ENCODE assay signal across 1 cellular context in the genomic region with DNA sequence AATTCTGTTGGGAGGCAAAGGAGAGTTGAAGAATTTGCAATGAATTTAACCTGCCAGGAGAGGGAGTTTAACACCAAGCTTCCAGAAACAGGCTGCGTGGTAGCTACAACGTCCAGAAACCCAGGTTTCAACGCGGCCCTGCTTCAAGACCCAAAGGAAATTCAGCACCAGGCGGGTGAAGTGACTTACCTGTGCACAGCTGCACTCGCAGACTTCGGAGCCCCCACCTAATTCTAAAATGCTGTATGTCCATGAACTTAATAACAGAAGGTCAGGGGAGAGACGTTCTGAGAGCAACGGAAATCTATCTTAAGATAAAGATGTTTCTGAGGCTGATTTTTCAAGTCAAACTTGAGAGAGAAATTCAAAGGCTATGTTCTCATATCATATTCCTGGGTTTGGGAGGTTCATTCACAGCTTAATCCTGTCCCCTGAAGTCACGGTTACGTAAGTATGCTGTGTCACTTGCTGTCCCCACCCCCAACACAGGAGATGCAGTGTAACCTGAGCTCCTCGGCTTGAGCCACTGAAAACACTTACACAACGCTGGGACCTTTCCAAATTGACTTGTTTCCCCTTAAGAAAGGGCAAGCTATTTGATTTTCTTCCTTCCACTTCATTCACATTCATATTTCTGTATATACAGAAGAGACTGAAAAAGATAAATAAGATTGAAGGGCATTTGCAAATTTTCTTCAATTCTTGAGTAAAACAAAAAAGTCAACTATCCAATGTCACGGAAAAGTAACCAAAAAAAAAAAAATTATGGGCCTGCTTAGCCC.
A peak's percentile ranks its signal among the peaks of the same experiment; 100 is the strongest.
TF ChIP-seq lines count a peak whose summit lies in the region.

No MANE protein-coding gene starts in this region.

TF ChIP-seq in K562, 482 proteins besides CTCF, POLR2A, EP300 and RAD21 (continued from another document):
- TF ChIP-seq, protein P1, sequence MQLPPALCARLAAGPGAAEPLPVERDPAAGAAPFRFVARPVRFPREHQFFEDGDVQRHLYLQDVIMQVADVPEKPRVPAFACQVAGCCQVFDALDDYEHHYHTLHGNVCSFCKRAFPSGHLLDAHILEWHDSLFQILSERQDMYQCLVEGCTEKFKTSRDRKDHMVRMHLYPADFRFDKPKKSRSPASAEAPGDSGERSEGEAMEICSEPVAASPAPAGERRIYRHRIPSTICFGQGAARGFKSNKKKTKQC (CRISPR knock-in tag; IDR thresholded peaks at IDR 0.05), result no peak
- peak; percentile 28; the same call in 1 of the 2 replicates for TF ChIP-seq CTBP1 (IDR thresholded peaks at IDR 0.05; ENCODE audit: borderline replicate concordance)
- no peak for TF ChIP-seq PURB (CRISPR knock-in tag; IDR thresholded peaks at IDR 0.05; ENCODE audit: low read depth)
- peak; percentile 30 for TF ChIP-seq DPF2 (IDR thresholded peaks at IDR 0.05)
- TF ChIP-seq, protein P2, sequence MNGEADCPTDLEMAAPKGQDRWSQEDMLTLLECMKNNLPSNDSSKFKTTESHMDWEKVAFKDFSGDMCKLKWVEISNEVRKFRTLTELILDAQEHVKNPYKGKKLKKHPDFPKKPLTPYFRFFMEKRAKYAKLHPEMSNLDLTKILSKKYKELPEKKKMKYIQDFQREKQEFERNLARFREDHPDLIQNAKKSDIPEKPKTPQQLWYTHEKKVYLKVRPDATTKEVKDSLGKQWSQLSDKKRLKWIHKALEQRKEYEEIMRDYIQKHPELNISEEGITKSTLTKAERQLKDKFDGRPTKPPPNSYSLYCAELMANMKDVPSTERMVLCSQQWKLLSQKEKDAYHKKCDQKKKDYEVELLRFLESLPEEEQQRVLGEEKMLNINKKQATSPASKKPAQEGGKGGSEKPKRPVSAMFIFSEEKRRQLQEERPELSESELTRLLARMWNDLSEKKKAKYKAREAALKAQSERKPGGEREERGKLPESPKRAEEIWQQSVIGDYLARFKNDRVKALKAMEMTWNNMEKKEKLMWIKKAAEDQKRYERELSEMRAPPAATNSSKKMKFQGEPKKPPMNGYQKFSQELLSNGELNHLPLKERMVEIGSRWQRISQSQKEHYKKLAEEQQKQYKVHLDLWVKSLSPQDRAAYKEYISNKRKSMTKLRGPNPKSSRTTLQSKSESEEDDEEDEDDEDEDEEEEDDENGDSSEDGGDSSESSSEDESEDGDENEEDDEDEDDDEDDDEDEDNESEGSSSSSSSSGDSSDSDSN (IDR thresholded peaks at IDR 0.05; ENCODE audit: borderline replicate concordance in 1 of 2, low read depth in 2 of 2, low read length in 2 of 2), result no peak
- no peak for TF ChIP-seq EGR1 (conservative IDR thresholded peaks at IDR 0.05)
- TF ChIP-seq LCOR (CRISPR knock-in tag; IDR thresholded peaks at IDR 0.05), result no peak
- TF ChIP-seq PTRF (tag; IDR thresholded peaks at IDR 0.05), result no peak
- TF ChIP-seq ZNF239 (CRISPR knock-in tag; IDR thresholded peaks at IDR 0.05), result no peak
- no peak for TF ChIP-seq NFIX (CRISPR knock-in tag; IDR thresholded peaks at IDR 0.05; ENCODE audit: low read depth)
- peak in 1 of 2 experiments; percentile 51; a peak in 2 of 4 replicates for TF ChIP-seq ARNT (IDR thresholded peaks at IDR 0.05)
- TF ChIP-seq, protein P3, sequence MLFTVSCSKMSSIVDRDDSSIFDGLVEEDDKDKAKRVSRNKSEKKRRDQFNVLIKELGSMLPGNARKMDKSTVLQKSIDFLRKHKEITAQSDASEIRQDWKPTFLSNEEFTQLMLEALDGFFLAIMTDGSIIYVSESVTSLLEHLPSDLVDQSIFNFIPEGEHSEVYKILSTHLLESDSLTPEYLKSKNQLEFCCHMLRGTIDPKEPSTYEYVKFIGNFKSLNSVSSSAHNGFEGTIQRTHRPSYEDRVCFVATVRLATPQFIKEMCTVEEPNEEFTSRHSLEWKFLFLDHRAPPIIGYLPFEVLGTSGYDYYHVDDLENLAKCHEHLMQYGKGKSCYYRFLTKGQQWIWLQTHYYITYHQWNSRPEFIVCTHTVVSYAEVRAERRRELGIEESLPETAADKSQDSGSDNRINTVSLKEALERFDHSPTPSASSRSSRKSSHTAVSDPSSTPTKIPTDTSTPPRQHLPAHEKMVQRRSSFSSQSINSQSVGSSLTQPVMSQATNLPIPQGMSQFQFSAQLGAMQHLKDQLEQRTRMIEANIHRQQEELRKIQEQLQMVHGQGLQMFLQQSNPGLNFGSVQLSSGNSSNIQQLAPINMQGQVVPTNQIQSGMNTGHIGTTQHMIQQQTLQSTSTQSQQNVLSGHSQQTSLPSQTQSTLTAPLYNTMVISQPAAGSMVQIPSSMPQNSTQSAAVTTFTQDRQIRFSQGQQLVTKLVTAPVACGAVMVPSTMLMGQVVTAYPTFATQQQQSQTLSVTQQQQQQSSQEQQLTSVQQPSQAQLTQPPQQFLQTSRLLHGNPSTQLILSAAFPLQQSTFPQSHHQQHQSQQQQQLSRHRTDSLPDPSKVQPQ (CRISPR knock-in tag; IDR thresholded peaks at IDR 0.05; ENCODE audit: borderline replicate concordance), result no peak
- 0 out of 2 replicates have a peak, but pooled peaks have one; percentile 11 for TF ChIP-seq SOX6 (IDR thresholded peaks at IDR 0.05)
- TF ChIP-seq ZNF184 (CRISPR knock-in tag; IDR thresholded peaks at IDR 0.05), result no peak
- TF ChIP-seq, protein P4, sequence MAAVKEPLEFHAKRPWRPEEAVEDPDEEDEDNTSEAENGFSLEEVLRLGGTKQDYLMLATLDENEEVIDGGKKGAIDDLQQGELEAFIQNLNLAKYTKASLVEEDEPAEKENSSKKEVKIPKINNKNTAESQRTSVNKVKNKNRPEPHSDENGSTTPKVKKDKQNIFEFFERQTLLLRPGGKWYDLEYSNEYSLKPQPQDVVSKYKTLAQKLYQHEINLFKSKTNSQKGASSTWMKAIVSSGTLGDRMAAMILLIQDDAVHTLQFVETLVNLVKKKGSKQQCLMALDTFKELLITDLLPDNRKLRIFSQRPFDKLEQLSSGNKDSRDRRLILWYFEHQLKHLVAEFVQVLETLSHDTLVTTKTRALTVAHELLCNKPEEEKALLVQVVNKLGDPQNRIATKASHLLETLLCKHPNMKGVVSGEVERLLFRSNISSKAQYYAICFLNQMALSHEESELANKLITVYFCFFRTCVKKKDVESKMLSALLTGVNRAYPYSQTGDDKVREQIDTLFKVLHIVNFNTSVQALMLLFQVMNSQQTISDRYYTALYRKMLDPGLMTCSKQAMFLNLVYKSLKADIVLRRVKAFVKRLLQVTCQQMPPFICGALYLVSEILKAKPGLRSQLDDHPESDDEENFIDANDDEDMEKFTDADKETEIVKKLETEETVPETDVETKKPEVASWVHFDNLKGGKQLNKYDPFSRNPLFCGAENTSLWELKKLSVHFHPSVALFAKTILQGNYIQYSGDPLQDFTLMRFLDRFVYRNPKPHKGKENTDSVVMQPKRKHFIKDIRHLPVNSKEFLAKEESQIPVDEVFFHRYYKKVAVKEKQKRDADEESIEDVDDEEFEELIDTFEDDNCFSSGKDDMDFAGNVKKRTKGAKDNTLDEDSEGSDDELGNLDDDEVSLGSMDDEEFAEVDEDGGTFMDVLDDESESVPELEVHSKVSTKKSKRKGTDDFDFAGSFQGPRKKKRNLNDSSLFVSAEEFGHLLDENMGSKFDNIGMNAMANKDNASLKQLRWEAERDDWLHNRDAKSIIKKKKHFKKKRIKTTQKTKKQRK (IDR thresholded peaks at IDR 0.05; ENCODE audit: borderline replicate concordance, low read depth, low read length), result no peak
- TF ChIP-seq, protein P5, sequence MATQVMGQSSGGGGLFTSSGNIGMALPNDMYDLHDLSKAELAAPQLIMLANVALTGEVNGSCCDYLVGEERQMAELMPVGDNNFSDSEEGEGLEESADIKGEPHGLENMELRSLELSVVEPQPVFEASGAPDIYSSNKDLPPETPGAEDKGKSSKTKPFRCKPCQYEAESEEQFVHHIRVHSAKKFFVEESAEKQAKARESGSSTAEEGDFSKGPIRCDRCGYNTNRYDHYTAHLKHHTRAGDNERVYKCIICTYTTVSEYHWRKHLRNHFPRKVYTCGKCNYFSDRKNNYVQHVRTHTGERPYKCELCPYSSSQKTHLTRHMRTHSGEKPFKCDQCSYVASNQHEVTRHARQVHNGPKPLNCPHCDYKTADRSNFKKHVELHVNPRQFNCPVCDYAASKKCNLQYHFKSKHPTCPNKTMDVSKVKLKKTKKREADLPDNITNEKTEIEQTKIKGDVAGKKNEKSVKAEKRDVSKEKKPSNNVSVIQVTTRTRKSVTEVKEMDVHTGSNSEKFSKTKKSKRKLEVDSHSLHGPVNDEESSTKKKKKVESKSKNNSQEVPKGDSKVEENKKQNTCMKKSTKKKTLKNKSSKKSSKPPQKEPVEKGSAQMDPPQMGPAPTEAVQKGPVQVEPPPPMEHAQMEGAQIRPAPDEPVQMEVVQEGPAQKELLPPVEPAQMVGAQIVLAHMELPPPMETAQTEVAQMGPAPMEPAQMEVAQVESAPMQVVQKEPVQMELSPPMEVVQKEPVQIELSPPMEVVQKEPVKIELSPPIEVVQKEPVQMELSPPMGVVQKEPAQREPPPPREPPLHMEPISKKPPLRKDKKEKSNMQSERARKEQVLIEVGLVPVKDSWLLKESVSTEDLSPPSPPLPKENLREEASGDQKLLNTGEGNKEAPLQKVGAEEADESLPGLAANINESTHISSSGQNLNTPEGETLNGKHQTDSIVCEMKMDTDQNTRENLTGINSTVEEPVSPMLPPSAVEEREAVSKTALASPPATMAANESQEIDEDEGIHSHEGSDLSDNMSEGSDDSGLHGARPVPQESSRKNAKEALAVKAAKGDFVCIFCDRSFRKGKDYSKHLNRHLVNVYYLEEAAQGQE (CRISPR knock-in tag; IDR thresholded peaks at IDR 0.05; ENCODE audit: low read depth), result no peak
- no peak for TF ChIP-seq SRSF1 (IDR thresholded peaks at IDR 0.05; ENCODE audit: low read depth, low read length)
- TF ChIP-seq PHF20 (IDR thresholded peaks at IDR 0.05; ENCODE audit: partially characterized antibody), result no peak
- TF ChIP-seq KLF10 (CRISPR knock-in tag; IDR thresholded peaks at IDR 0.05), result no peak
- no peak; the same call in 1 of the 2 replicates for TF ChIP-seq MEF2D (tag; conservative IDR thresholded peaks at IDR 0.05; ENCODE audit: low read depth)
- no peak for TF ChIP-seq BCL6 (CRISPR knock-in tag; IDR thresholded peaks at IDR 0.05)
- TF ChIP-seq, protein P6, sequence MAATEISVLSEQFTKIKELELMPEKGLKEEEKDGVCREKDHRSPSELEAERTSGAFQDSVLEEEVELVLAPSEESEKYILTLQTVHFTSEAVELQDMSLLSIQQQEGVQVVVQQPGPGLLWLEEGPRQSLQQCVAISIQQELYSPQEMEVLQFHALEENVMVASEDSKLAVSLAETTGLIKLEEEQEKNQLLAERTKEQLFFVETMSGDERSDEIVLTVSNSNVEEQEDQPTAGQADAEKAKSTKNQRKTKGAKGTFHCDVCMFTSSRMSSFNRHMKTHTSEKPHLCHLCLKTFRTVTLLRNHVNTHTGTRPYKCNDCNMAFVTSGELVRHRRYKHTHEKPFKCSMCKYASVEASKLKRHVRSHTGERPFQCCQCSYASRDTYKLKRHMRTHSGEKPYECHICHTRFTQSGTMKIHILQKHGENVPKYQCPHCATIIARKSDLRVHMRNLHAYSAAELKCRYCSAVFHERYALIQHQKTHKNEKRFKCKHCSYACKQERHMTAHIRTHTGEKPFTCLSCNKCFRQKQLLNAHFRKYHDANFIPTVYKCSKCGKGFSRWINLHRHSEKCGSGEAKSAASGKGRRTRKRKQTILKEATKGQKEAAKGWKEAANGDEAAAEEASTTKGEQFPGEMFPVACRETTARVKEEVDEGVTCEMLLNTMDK (IDR thresholded peaks at IDR 0.05; ENCODE audit: borderline replicate concordance, insufficient read depth, low read depth, low read length, poor library complexity, severe bottlenecking), result no peak
- TF ChIP-seq, protein P7, sequence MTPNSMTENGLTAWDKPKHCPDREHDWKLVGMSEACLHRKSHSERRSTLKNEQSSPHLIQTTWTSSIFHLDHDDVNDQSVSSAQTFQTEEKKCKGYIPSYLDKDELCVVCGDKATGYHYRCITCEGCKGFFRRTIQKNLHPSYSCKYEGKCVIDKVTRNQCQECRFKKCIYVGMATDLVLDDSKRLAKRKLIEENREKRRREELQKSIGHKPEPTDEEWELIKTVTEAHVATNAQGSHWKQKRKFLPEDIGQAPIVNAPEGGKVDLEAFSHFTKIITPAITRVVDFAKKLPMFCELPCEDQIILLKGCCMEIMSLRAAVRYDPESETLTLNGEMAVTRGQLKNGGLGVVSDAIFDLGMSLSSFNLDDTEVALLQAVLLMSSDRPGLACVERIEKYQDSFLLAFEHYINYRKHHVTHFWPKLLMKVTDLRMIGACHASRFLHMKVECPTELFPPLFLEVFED (CRISPR knock-in tag; conservative IDR thresholded peaks at IDR 0.05), result no peak
- peak; percentile 10 for TF ChIP-seq FOS (IDR thresholded peaks at IDR 0.05; ENCODE audit: extremely low read depth, insufficient read length)
- no peak for TF ChIP-seq ZSCAN32 (CRISPR knock-in tag; IDR thresholded peaks at IDR 0.05)
- TF ChIP-seq, protein P8, sequence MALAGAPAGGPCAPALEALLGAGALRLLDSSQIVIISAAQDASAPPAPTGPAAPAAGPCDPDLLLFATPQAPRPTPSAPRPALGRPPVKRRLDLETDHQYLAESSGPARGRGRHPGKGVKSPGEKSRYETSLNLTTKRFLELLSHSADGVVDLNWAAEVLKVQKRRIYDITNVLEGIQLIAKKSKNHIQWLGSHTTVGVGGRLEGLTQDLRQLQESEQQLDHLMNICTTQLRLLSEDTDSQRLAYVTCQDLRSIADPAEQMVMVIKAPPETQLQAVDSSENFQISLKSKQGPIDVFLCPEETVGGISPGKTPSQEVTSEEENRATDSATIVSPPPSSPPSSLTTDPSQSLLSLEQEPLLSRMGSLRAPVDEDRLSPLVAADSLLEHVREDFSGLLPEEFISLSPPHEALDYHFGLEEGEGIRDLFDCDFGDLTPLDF (CRISPR knock-in tag; IDR thresholded peaks at IDR 0.05), result no peak; the same call in 1 of the 2 replicates
- TF ChIP-seq PCBP2 (IDR thresholded peaks at IDR 0.05; ENCODE audit: low read depth, low read length, poor library complexity, severe bottlenecking), result no peak
- no peak for TF ChIP-seq ZNF699 (CRISPR knock-in tag; IDR thresholded peaks at IDR 0.05; ENCODE audit: insufficient replicate concordance)
- TF ChIP-seq ZNF507 (tag; conservative IDR thresholded peaks at IDR 0.05), result no peak
- TF ChIP-seq, protein P9, sequence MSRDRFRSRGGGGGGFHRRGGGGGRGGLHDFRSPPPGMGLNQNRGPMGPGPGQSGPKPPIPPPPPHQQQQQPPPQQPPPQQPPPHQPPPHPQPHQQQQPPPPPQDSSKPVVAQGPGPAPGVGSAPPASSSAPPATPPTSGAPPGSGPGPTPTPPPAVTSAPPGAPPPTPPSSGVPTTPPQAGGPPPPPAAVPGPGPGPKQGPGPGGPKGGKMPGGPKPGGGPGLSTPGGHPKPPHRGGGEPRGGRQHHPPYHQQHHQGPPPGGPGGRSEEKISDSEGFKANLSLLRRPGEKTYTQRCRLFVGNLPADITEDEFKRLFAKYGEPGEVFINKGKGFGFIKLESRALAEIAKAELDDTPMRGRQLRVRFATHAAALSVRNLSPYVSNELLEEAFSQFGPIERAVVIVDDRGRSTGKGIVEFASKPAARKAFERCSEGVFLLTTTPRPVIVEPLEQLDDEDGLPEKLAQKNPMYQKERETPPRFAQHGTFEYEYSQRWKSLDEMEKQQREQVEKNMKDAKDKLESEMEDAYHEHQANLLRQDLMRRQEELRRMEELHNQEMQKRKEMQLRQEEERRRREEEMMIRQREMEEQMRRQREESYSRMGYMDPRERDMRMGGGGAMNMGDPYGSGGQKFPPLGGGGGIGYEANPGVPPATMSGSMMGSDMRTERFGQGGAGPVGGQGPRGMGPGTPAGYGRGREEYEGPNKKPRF (IDR thresholded peaks at IDR 0.05; ENCODE audit: low read depth, low read length), result no peak
- TF ChIP-seq YBX1 (IDR thresholded peaks at IDR 0.05), result no peak
- TF ChIP-seq ZNF57 (CRISPR knock-in tag; IDR thresholded peaks at IDR 0.05), result no peak
- TF ChIP-seq ZFX (CRISPR knock-in tag; IDR thresholded peaks at IDR 0.05), result peak; percentile 70
